ENCODE assay signal across 16 cellular contexts in the genomic region with DNA sequence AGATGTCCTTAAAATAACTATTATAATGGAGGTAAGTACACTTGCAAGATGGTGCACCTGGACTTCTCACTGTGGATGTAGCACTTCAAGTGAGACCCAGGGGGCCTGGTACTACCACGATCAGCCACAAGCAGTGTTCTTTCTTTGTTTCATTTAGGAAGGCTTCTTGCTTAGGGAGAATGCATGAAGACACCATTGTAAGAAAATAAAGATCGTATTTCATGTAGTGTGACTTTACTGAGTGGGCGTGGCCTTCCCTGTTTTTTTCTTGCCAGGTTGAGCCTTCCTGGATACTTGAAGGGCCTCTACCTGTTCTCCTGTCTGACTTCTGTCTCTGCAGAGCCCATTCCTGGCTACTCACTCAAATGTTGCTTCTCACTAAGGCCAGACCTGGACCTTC.
DNase-seq lines count a peak whose midpoint lies in the region; ATAC-seq lines count a peak whose summit lies in the region.
"Had no signal": no experiment of that assay in that cellular context is flagged by ENCODE, and none has a peak within 500 bp of the region (broad histone marks: within the 10 kb centered on the region; RNA-seq: fewer than 3 reads in every experiment).

No MANE protein-coding gene starts in this region.

- intact Hi-C loops in posterior vena cava (cut with DNase I) = no loop called here

- DNase-seq in COLO829 (ENCODE audit: low spot score) (peak; percentile 2), NCI-H187 treated with DMSO at 0.1 percent for 48 hours (lab: John Stamatoyannopoulos, UW) (peak; percentile 96), NCI-H69 (lab: John Stamatoyannopoulos, UW) (peak; percentile 13), iPS DF 19.7 (ENCODE audit: low read depth, low spot score) (peak; percentile 42), posterior vena cava (ENCODE audit: low spot score) (no peak), GF-D8 (lab: John Stamatoyannopoulos, UW) (no peak), NCI-H128 (lab: John Stamatoyannopoulos, UW; ENCODE audit: unreplicated experiment) (no peak)
- DNase-seq: CD4-positive, alpha-beta memory T cell; DND-41; HCEC 1CT; MV-4-11; NCI-H774; Right ventricle myocardium superior; T-helper 1 cell had no signal

- ATAC-seq in HG03139 (IDR thresholded peaks at IDR 0.05; ENCODE audit: unreplicated experiment) = no peak
- ATAC-seq: Panc1 had no signal

Comparison
In these comparisons a context has a peak if more than half of its experiments do, and no peak if none do; other contexts are left out.
1. DNase-seq: peak in COLO829 (single experiment), NCI-H187 treated with DMSO at 0.1 percent for 48 hours (single experiment), NCI-H69 (single experiment) and iPS DF 19.7 (single experiment); none in posterior vena cava (single experiment), GF-D8 (single experiment) and NCI-H128 (single experiment).